In genomic region chr13:53781941-53782340, GRCh38 we compare ENCODE assay signal across 12 cellular contexts.
DNase-seq lines count a peak whose midpoint lies in the region; ATAC-seq and TF ChIP-seq lines count a peak whose summit lies in the region.
"Had no signal": no experiment of that assay in that cellular context is flagged by ENCODE, and none has a peak within 500 bp of the region (broad histone marks: within the 10 kb centered on the region; RNA-seq: fewer than 3 reads in every experiment).

No MANE protein-coding gene starts in this region.

- H3K36me3 Mint-ChIP-seq in GM23338 (ENCODE audit: low read depth) (0 out of 3 replicates have a peak, but pooled peaks cover 4% of the 10 kb centered on the region), neural crest cell (ENCODE audit: low read depth) (no peaks in the 10 kb centered on the region)
- H3K36me3 Mint-ChIP-seq in activated CD4-positive, alpha-beta memory T cell treated with anti-CD3 and anti-CD28 coated beads, Interleukin-2, amount 10 ng/mL, durations not matched to agents 7 days and 5 days (ENCODE audit: low read depth): no peaks in the 10 kb centered on the region
- H3K36me3 Mint-ChIP-seq: CD14-positive monocyte had no signal

- H3K27ac ChIP-seq in GM23338 (ENCODE audit: low read depth): no peak overlapping the region
- H3K27ac ChIP-seq in HUES6 (ENCODE audit: low read depth, low read length): no peak overlapping the region
- no peak overlapping the region for H3K27ac ChIP-seq in WERI-Rb-1
- H3K27ac ChIP-seq: PC-9, VCaP had no signal

- peak; percentile 46 for DNase-seq in GM23338 (ENCODE audit: low spot score)
- DNase-seq in WERI-Rb-1: peak; percentile 11
- peak; percentile 8 for DNase-seq in neural crest cell (ENCODE audit: low read depth, low spot score)
- DNase-seq in left colon: no peak
- no peak for DNase-seq in activated CD4-positive, alpha-beta T cell treated with anti-CD3 and anti-CD28 coated beads, Interleukin-2, amount 50 U/mL, for 48 hours
- no peak for DNase-seq in activated CD4-positive, alpha-beta memory T cell treated with anti-CD3 and anti-CD28 coated beads, Interleukin-2, amount 10 ng/mL, durations not matched to agents 7 days and 5 days
- DNase-seq: activated effector memory CD4-positive, alpha-beta T cell treated with anti-CD3 and anti-CD28 coated beads, Interleukin-2, amount 50 U/mL, for 16 hours; cortex of kidney had no signal

- H3F3A ChIP-seq in GM23338 (replicated peaks; ENCODE audit: low read depth): no peaks in the 10 kb centered on the region

- H4K20me1 ChIP-seq in GM23338 (replicated peaks; ENCODE audit: insufficient read depth): no peaks in the 10 kb centered on the region

- H3K27ac Mint-ChIP-seq in GM23338 (no peak overlapping the region), neural crest cell (ENCODE audit: unreplicated experiment) (peak overlapping the region; percentile 52)
- H3K27ac Mint-ChIP-seq in activated CD4-positive, alpha-beta memory T cell treated with anti-CD3 and anti-CD28 coated beads, Interleukin-2, amount 10 ng/mL, durations not matched to agents 7 days and 5 days: no peak overlapping the region
- H3K27ac Mint-ChIP-seq: CD14-positive monocyte had no signal

- peak overlapping the region; percentile 61 for H3K4me2 ChIP-seq in GM23338

- no peaks in the 10 kb centered on the region for H3K27me3 Mint-ChIP-seq in GM23338 (ENCODE audit: insufficient read depth, low read depth, poor library complexity)
- no peaks in the 10 kb centered on the region for H3K27me3 Mint-ChIP-seq in neural crest cell (ENCODE audit: low read depth)
- no peaks in the 10 kb centered on the region for H3K27me3 Mint-ChIP-seq in activated CD4-positive, alpha-beta memory T cell treated with anti-CD3 and anti-CD28 coated beads, Interleukin-2, amount 10 ng/mL, durations not matched to agents 7 days and 5 days

- H3K4me1 Mint-ChIP-seq in GM23338 (peaks cover 20% of the 10 kb centered on the region; the same call in 2 of the 3 replicates), neural crest cell (peaks cover 13% of the 10 kb centered on the region)
- H3K4me1 Mint-ChIP-seq in activated CD4-positive, alpha-beta memory T cell treated with anti-CD3 and anti-CD28 coated beads, Interleukin-2, amount 10 ng/mL, durations not matched to agents 7 days and 5 days: no peaks in the 10 kb centered on the region
- H3K4me1 Mint-ChIP-seq: CD14-positive monocyte had no signal

- POLR2A ChIA-PET in activated CD4-positive, alpha-beta memory T cell treated with anti-CD3 and anti-CD28 coated beads, Interleukin-2, amount 10 ng/mL, durations not matched to agents 7 days and 5 days (lab: Charles Lee): no interaction called here

- H3K79me2 ChIP-seq in GM23338 (replicated peaks; ENCODE audit: insufficient read depth): no peaks in the 10 kb centered on the region

- no peaks in the 10 kb centered on the region for H3K9me3 Mint-ChIP-seq in GM23338
- no peaks in the 10 kb centered on the region for H3K9me3 Mint-ChIP-seq in neural crest cell
- no peaks in the 10 kb centered on the region for H3K9me3 Mint-ChIP-seq in activated CD4-positive, alpha-beta memory T cell treated with anti-CD3 and anti-CD28 coated beads, Interleukin-2, amount 10 ng/mL, durations not matched to agents 7 days and 5 days
- H3K9me3 Mint-ChIP-seq: CD14-positive monocyte had no signal

- intact Hi-C loops in left colon (cut with DNase I, micrococcal nuclease): loop anchor here in 1 of 2 donors (10.0 kb wide), 1 partner anchor 537 kb away; no protein-coding TSS in a partner anchor

- H3K9me2 ChIP-seq in GM23338 (ENCODE audit: insufficient read depth): no peaks in the 10 kb centered on the region

- H3K36me3 ChIP-seq in GM23338 (ENCODE audit: insufficient read depth) (no peaks in the 10 kb centered on the region), HUES6 (ENCODE audit: control insufficient read depth, insufficient read depth, low read length) (no peaks in the 10 kb centered on the region), WERI-Rb-1 (no peaks in the 10 kb centered on the region)

- no peak overlapping the region for H3K9ac ChIP-seq in HUES6 (ENCODE audit: low read length)

- H3K4me3 ChIP-seq in GM23338 (peak overlapping the region; percentile 18; the same call in 1 of the 2 replicates), HUES6 (ENCODE audit: low read depth, low read length) (peak overlapping the region; percentile 40; the same call in 1 of the 2 replicates), WERI-Rb-1 (ENCODE audit: low read depth, low read length) (no peak overlapping the region)
- H3K4me3 ChIP-seq: PC-9 had no signal

- ATAC-seq in GM23338: peak; percentile 81
- ATAC-seq in left colon: no peak

- H3K27me3 ChIP-seq in GM23338 (ENCODE audit: insufficient read depth): no peaks in the 10 kb centered on the region
- H3K27me3 ChIP-seq in HUES6 (ENCODE audit: control insufficient read depth, insufficient read depth, low read length): no peaks in the 10 kb centered on the region
- H3K27me3 ChIP-seq in WERI-Rb-1 (ENCODE audit: insufficient read depth, low read depth, severe bottlenecking): no peaks in the 10 kb centered on the region

- TF ChIP-seq CTCF in GM23338 (conservative IDR thresholded peaks at IDR 0.05; ENCODE audit: low read depth in 2 of 2) (peak in 1 of 2 experiments; percentile 61; a peak in 2 of 4 replicates), WERI-Rb-1 (IDR thresholded peaks at IDR 0.05; ENCODE audit: low read depth, low read length) (0 out of 2 replicates have a peak, but pooled peaks have one; percentile 11), neural crest cell (conservative IDR thresholded peaks at IDR 0.05) (no peak)

- H3K9me3 ChIP-seq in HUES6 (ENCODE audit: control insufficient read depth, insufficient read depth, low read depth, low read length): no peaks in the 10 kb centered on the region
- H3K9me3 ChIP-seq in WERI-Rb-1 (ENCODE audit: severe bottlenecking): no peaks in the 10 kb centered on the region

- H3K4me1 ChIP-seq in GM23338 (ENCODE audit: insufficient read depth) (peaks cover 2% of the 10 kb centered on the region; the same call in 1 of the 2 replicates), HUES6 (ENCODE audit: control insufficient read depth, insufficient read depth, low read length) (peaks cover 12% of the 10 kb centered on the region)

- CTCF ChIA-PET in activated CD4-positive, alpha-beta memory T cell treated with anti-CD3 and anti-CD28 coated beads, Interleukin-2, amount 10 ng/mL, durations not matched to agents 7 days and 5 days (lab: Charles Lee): interaction anchor here (1.0 to 1.3 kb wide), 4 partner anchors 9 to 532 kb away, joined by 3 to 4 read pairs (median 4); no protein-coding TSS in a partner anchor

- no peak overlapping the region; the same call in 1 of the 2 replicates for H2AFZ ChIP-seq in GM23338

- H3K4me3 Mint-ChIP-seq in GM23338 (no peak overlapping the region; the same call in 2 of the 3 replicates), neural crest cell (peak overlapping the region; percentile 83)
- H3K4me3 Mint-ChIP-seq in activated CD4-positive, alpha-beta memory T cell treated with anti-CD3 and anti-CD28 coated beads, Interleukin-2, amount 10 ng/mL, durations not matched to agents 7 days and 5 days: no peak overlapping the region
- H3K4me3 Mint-ChIP-seq: CD14-positive monocyte had no signal

TF ChIP-seq in GM23338, 12 proteins besides CTCF, POLR2A, EP300 and RAD21:
- no peak for TF ChIP-seq NANOG (IDR thresholded peaks at IDR 0.05; ENCODE audit: borderline replicate concordance)
- TF ChIP-seq JUNB (IDR thresholded peaks at IDR 0.05; ENCODE audit: unreplicated experiment): no peak
- no peak for TF ChIP-seq EZH2phosphoT487 (IDR thresholded peaks at IDR 0.05; ENCODE audit: unreplicated experiment)
- no peak for TF ChIP-seq STAT1 (IDR thresholded peaks at IDR 0.05; ENCODE audit: unreplicated experiment)
- TF ChIP-seq ZNF114 (CRISPR knock-in tag; IDR thresholded peaks at IDR 0.05): no peak
- TF ChIP-seq ETS1 (IDR thresholded peaks at IDR 0.05): no peak
- no peak for TF ChIP-seq ZNF331 (CRISPR knock-in tag; IDR thresholded peaks at IDR 0.05; ENCODE audit: low read depth)
- no peak for TF ChIP-seq CREB1 (CRISPR knock-in tag; IDR thresholded peaks at IDR 0.05; ENCODE audit: low read depth)
TF ChIP-seq in GM23338: peak in this region for 0.

Comparison
In these comparisons a context has a peak if more than half of its experiments do, and no peak if none do; other contexts are left out.
1. DNase-seq: peak in GM23338 (single experiment), WERI-Rb-1 (single experiment) and neural crest cell (single experiment); none in left colon (0 of 2), activated CD4-positive, alpha-beta T cell treated with anti-CD3 and anti-CD28 coated beads, Interleukin-2, amount 50 U/mL, for 48 hours (0 of 2) and activated CD4-positive, alpha-beta memory T cell treated with anti-CD3 and anti-CD28 coated beads, Interleukin-2, amount 10 ng/mL, durations not matched to agents 7 days and 5 days (single experiment).